24 cellular contexts compared by ENCODE assay signal in genomic region chr18:42255908-42256765, GRCh38.
A peak's percentile ranks its signal among the peaks of the same experiment; 100 is the strongest.
DNase-seq lines count a peak whose midpoint lies in the region; ATAC-seq and TF ChIP-seq lines count a peak whose summit lies in the region.
"Had no signal": no experiment of that assay in that cellular context is flagged by ENCODE, and none has a peak within 500 bp of the region (broad histone marks: within the 10 kb centered on the region; RNA-seq: fewer than 3 reads in every experiment).

No MANE protein-coding gene starts in this region.

- ATAC-seq in activated CD4-positive, alpha-beta T cell treated with anti-CD3 and anti-CD28 coated beads for 36 hours: no peak
- ATAC-seq: HepG2 had no signal

- intact Hi-C loops in mammary epithelial cell (cut with micrococcal nuclease): no loop called here
- intact Hi-C loops in activated CD4-positive, alpha-beta T cell treated with anti-CD3 and anti-CD28 coated beads for 36 hours (cut with DNase I, micrococcal nuclease): no loop called here

- TF ChIP-seq CTCF in mammary epithelial cell (conservative IDR thresholded peaks at IDR 0.05 in 1 of 2, IDR thresholded peaks at IDR 0.05 in 1 of 2; ENCODE audit: extremely low read depth in 1 of 2, insufficient read depth in 1 of 2, low read depth in 1 of 2, low read length in 2 of 2) (no peak), nephron progenitor cell (IDR thresholded peaks at IDR 0.05) (no peak)

- no peaks in the 10 kb centered on the region for H3K36me3 Mint-ChIP-seq in nephron progenitor cell (ENCODE audit: low read depth)
- H3K36me3 Mint-ChIP-seq in activated CD4-positive, alpha-beta T cell treated with anti-CD3 and anti-CD28 coated beads for 36 hours (ENCODE audit: low read depth): no peaks in the 10 kb centered on the region

- no peak overlapping the region for H3K4me3 Mint-ChIP-seq in nephron progenitor cell
- no peak overlapping the region for H3K4me3 Mint-ChIP-seq in activated CD4-positive, alpha-beta T cell treated with anti-CD3 and anti-CD28 coated beads for 36 hours
- H3K4me3 Mint-ChIP-seq: CD4-positive, alpha-beta T cell had no signal

- H2AFZ ChIP-seq in mammary epithelial cell (ENCODE audit: low read depth, low read length): no peak overlapping the region
- H2AFZ ChIP-seq: PC-9 had no signal

- peak overlapping the region; percentile 10 for H3K4me2 ChIP-seq in mammary epithelial cell (ENCODE audit: insufficient read depth, low read depth, low read length)
- H3K4me2 ChIP-seq: BLaER1, PC-9 had no signal

- BruUV-seq in mammary epithelial cell (replicated peaks; lab: Mats Ljungman, UMichigan): no TSS peak

- dilution Hi-C loops in mammary epithelial cell (cut with HindIII; ENCODE audit: low sequenced_read_pairs): no loop called here

- WGBS in mammary epithelial cell (ENCODE audit: low coverage, missing lambda C conversion rate): 0% methylated on average over 4 of the region's 5 CpGs

- H3K27me3 Mint-ChIP-seq in nephron progenitor cell (ENCODE audit: low read depth, poor library complexity): peaks cover 8% of the 10 kb centered on the region
- peaks cover 2% of the 10 kb centered on the region for H3K27me3 Mint-ChIP-seq in activated CD4-positive, alpha-beta T cell treated with anti-CD3 and anti-CD28 coated beads for 36 hours
- H3K27me3 Mint-ChIP-seq: CD4-positive, alpha-beta T cell had no signal

- H3K4me1 ChIP-seq in mammary epithelial cell (ENCODE audit: insufficient read depth, low read length): peaks cover 8% of the 10 kb centered on the region
- H3K4me1 ChIP-seq: BLaER1 had no signal

- H3K9me3 ChIP-seq in mammary epithelial cell (replicated peaks; ENCODE audit: insufficient read depth, low read length): no peaks in the 10 kb centered on the region

- POLR2A ChIA-PET in activated CD4-positive, alpha-beta T cell treated with anti-CD3 and anti-CD28 coated beads for 36 hours (lab: Charles Lee): no interaction called here

- CTCF ChIA-PET in mammary epithelial cell (lab: Charles Lee; ENCODE audit: low non-redundant PET): no interaction called here
- CTCF ChIA-PET in activated CD4-positive, alpha-beta T cell treated with anti-CD3 and anti-CD28 coated beads for 36 hours (lab: Charles Lee): no interaction called here

- H3K9ac ChIP-seq in mammary epithelial cell (ENCODE audit: insufficient read depth, low read length): no peak overlapping the region
- H3K9ac ChIP-seq: BLaER1 had no signal

- peak overlapping the region; percentile 36 for H3K27ac Mint-ChIP-seq in nephron progenitor cell
- H3K27ac Mint-ChIP-seq in activated CD4-positive, alpha-beta T cell treated with anti-CD3 and anti-CD28 coated beads for 36 hours: no peak overlapping the region
- H3K27ac Mint-ChIP-seq: CD4-positive, alpha-beta T cell had no signal

- H3K27ac ChIP-seq in mammary epithelial cell (ENCODE audit: insufficient read depth, low read depth, low read length): no peak overlapping the region
- H3K27ac ChIP-seq: 22Rv1, BLaER1, HL-60, PC-9 had no signal

- H3K27me3 ChIP-seq in mammary epithelial cell (ENCODE audit: insufficient read depth, low read length): no peaks in the 10 kb centered on the region
- H3K27me3 ChIP-seq: BLaER1 had no signal

- in situ Hi-C loops in mammary epithelial cell (cut with MboI; ENCODE audit: low sequenced_read_pairs in 2 of 2): no loop called here

- H3K4me1 Mint-ChIP-seq in nephron progenitor cell: peaks cover 11% of the 10 kb centered on the region
- no peaks in the 10 kb centered on the region for H3K4me1 Mint-ChIP-seq in activated CD4-positive, alpha-beta T cell treated with anti-CD3 and anti-CD28 coated beads for 36 hours

- no peaks in the 10 kb centered on the region for H3K79me2 ChIP-seq in mammary epithelial cell (ENCODE audit: insufficient read depth, low read length)

- peaks cover 23% of the 10 kb centered on the region for H3K9me3 Mint-ChIP-seq in nephron progenitor cell
- no peaks in the 10 kb centered on the region for H3K9me3 Mint-ChIP-seq in activated CD4-positive, alpha-beta T cell treated with anti-CD3 and anti-CD28 coated beads for 36 hours (ENCODE audit: low read depth)
- H3K9me3 Mint-ChIP-seq: CD4-positive, alpha-beta T cell had no signal

- H3K36me3 ChIP-seq in mammary epithelial cell (ENCODE audit: insufficient read depth, low read length): no peaks in the 10 kb centered on the region
- H3K36me3 ChIP-seq: BLaER1 had no signal

- no peaks in the 10 kb centered on the region for H4K20me1 ChIP-seq in mammary epithelial cell (ENCODE audit: insufficient read depth, low read length)
- H4K20me1 ChIP-seq: BLaER1 had no signal

- peak; percentile 3 for DNase-seq in NK-92 treated with Interleukin-12 subunit alpha and Interleukin-12 subunit beta, amount 100 ng/mL, for 24 hours (lab: John Stamatoyannopoulos, UW)
- no peak for DNase-seq in NK-92 (lab: John Stamatoyannopoulos, UW; ENCODE audit: unreplicated experiment)
- DNase-seq in mammary epithelial cell: peak; percentile 67
- no peak for DNase-seq in nephron progenitor cell
- no peak for DNase-seq in NCI-H524 treated with DMSO at 0.1 percent for 48 hours (lab: John Stamatoyannopoulos, UW)
- DNase-seq in NCI-H2107 treated with DMSO at 0.1 percent for 48 hours (lab: John Stamatoyannopoulos, UW; ENCODE audit: unreplicated experiment): no peak
- DNase-seq in NCI-H69 (lab: John Stamatoyannopoulos, UW): no peak
- no peak for DNase-seq in activated CD4-positive, alpha-beta T cell treated with anti-CD3 and anti-CD28 coated beads for 36 hours
- DNase-seq: ACHN; CD4-positive, alpha-beta T cell; KBM-7; NCI-H1092 treated with DMSO at 0.1 percent for 48 hours; NCI-H1436 treated with DMSO at 0.1 percent for 48 hours; NCI-H2029 treated with DMSO at 0.1 percent for 48 hours; NCI-H2171; NCI-H345; NCI-H524; PC-9; RPMI8226; SHP77 had no signal

- no peak overlapping the region for H3K4me3 ChIP-seq in mammary epithelial cell (replicated peaks in 1 of 3; ENCODE audit: insufficient read depth in 1 of 3, low read depth in 2 of 3, low read length in 3 of 3)
- H3K4me3 ChIP-seq: BLaER1, PC-9 had no signal

Comparison
In these comparisons a context has a peak if more than half of its experiments do, and no peak if none do; other contexts are left out.
1. DNase-seq: peak in NK-92 treated with Interleukin-12 subunit alpha and Interleukin-12 subunit beta, amount 100 ng/mL, for 24 hours (single experiment) and mammary epithelial cell (single experiment); none in NK-92 (single experiment), nephron progenitor cell (single experiment), NCI-H524 treated with DMSO at 0.1 percent for 48 hours (single experiment), NCI-H2107 treated with DMSO at 0.1 percent for 48 hours (single experiment), NCI-H69 (single experiment) and activated CD4-positive, alpha-beta T cell treated with anti-CD3 and anti-CD28 coated beads for 36 hours (single experiment).